14 cellular contexts compared by ENCODE assay signal in genomic region chr6:121442591-121442990, GRCh38. TPM values are rescaled to one million over a fixed set of nuclear protein-coding genes. Genes with fewer than 3 reads are reported as not detected.
DNase-seq lines count a peak whose midpoint lies in the region; ATAC-seq and TF ChIP-seq lines count a peak whose summit lies in the region.
"Had no signal": no experiment of that assay in that cellular context is flagged by ENCODE, and none has a peak within 500 bp of the region (broad histone marks: within the 10 kb centered on the region; RNA-seq: fewer than 3 reads in every experiment).

No MANE protein-coding gene starts in this region.

- DNase-seq in EH (ENCODE audit: low read depth) (peak; percentile 69), amniotic epithelial cell (ENCODE audit: low read depth) (peak; percentile 56), heart right ventricle (no peak), retina (peak; percentile 49), sciatic nerve (ENCODE audit: low spot score) (no peak), DMS79 (lab: John Stamatoyannopoulos, UW) (no peak)
- DNase-seq: activated naive CD4-positive, alpha-beta T cell treated with Interleukin-2 at 50 U/mL for 16 hours; HFFc6; MM.1S; ovary; stimulated activated CD4-positive, alpha-beta T cell treated with anti-CD3 and anti-CD28 coated beads, Interleukin-15, amount 100 ng/mL, for 24 hours had no signal

- H3K4me3 ChIP-seq in heart right ventricle, result peak overlapping the region in 7 of 10 donors; percentile 10 to 82 (median 73)
- H3K4me3 ChIP-seq: ovary had no signal

- H3K9me3 ChIP-seq in heart right ventricle, result no peaks in the 10 kb centered on the region
- H3K9me3 ChIP-seq: ovary had no signal

- H3K27me3 ChIP-seq in heart right ventricle, result peaks cover 0 to 15% (median 0%) of the 10 kb centered on the region in 7 donors
- H3K27me3 ChIP-seq: ovary had no signal

- peak overlapping the region in 9 of 10 donors; percentile 18 to 96 (median 55) for H3K27ac ChIP-seq in heart right ventricle
- H3K27ac ChIP-seq: epithelial cell of prostate, ovary had no signal

- peaks cover 0 to 80% (median 36%) of the 10 kb centered on the region in 9 donors for H3K4me1 ChIP-seq in heart right ventricle

- TF ChIP-seq CTCF in heart right ventricle (IDR thresholded peaks at IDR 0.05), result no peak

- peaks cover 0 to 32% (median 14%) of the 10 kb centered on the region in 9 donors for H3K36me3 ChIP-seq in heart right ventricle
- H3K36me3 ChIP-seq: ovary had no signal

- intact Hi-C loops in heart right ventricle (cut with DNase I), result loop anchor here in 2 of 10 donors (5.0 to 10.0 kb wide), 2 partner anchors 142 to 225 kb away; no protein-coding TSS in a partner anchor
- intact Hi-C loops in sciatic nerve (cut with DNase I), result no loop called here

- 37 to 48% methylated on average over 2 of the region's 2 CpGs for WGBS in heart right ventricle, 2 donors

- ATAC-seq in heart right ventricle (peak in 4 of 8 donors; percentile 37 to 48 (median 41)), sciatic nerve (no peak), GM21825 (IDR thresholded peaks at IDR 0.05; ENCODE audit: unreplicated experiment) (no peak), HG02678 (IDR thresholded peaks at IDR 0.05; ENCODE audit: unreplicated experiment) (no peak)

RNA-seq across cellular contexts. Expression of gene GJA1, which starts 7.1 kb away (rescaled TPM):
- 100 to 1,000 TPM; 105 to 404 (median 287) TPM for total RNA-seq in heart right ventricle
- polyA plus RNA-seq in heart right ventricle, result 100 to 1,000 TPM in 1 of 2 donors, 10 to 100 TPM in 1; 49.2 to 101 TPM
- total RNA-seq in sciatic nerve, result 80.5 TPM

Comparison
In these comparisons a context has a peak if more than half of its experiments do, and no peak if none do; other contexts are left out.
1. DNase-seq: peak in EH (single experiment), amniotic epithelial cell (single experiment) and retina (single experiment); none in heart right ventricle (0 of 2), sciatic nerve (single experiment) and DMS79 (single experiment).